ENCODE assay signal across 8 cellular contexts in genomic region chr18:59847491-59847846, GRCh38. TPM values are rescaled to one million over a fixed set of nuclear protein-coding genes. Genes with fewer than 3 reads are reported as not detected.
DNase-seq lines count a peak whose midpoint lies in the region; ATAC-seq and TF ChIP-seq lines count a peak whose summit lies in the region.
"Not testable (repeated sequence)": the region's sequence is repeated elsewhere in the genome, so short reads cannot be mapped to it uniquely, and the experiment has no call there.

No MANE protein-coding gene starts in this region.

- intact Hi-C loops in activated CD4-positive, alpha-beta T cell treated with anti-CD3 and anti-CD28 coated beads, Interleukin-2, amount 10 ng/mL, durations not matched to agents 24 days and 14 days (cut with micrococcal nuclease): loop anchor here (1.0 to 5.0 kb wide), 4 partner anchors 38 to 80 kb away; partner anchors contain the start of gene PMAIP1

- H3K4me3 Mint-ChIP-seq in activated CD4-positive, alpha-beta T cell treated with anti-CD3 and anti-CD28 coated beads, Interleukin-2, amount 10 ng/mL, durations not matched to agents 24 days and 14 days: peak overlapping the region; percentile 26
- not testable (repeated sequence) for H3K4me3 Mint-ChIP-seq in endodermal cell
- H3K4me3 Mint-ChIP-seq in stimulated activated naive CD8-positive, alpha-beta T cell treated with anti-CD3 and anti-CD28 coated beads, Interleukin-15, amount 100 ng/mL, for 72 hours: peak overlapping the region; percentile 50 to 51

- ATAC-seq in GM18870 (IDR thresholded peaks at IDR 0.05; ENCODE audit: unreplicated experiment) (peak; percentile 28), GM21381 (IDR thresholded peaks at IDR 0.05; ENCODE audit: unreplicated experiment) (peak; percentile 9), HG02623 (IDR thresholded peaks at IDR 0.05; ENCODE audit: unreplicated experiment) (peak; percentile 22), HG03064 (IDR thresholded peaks at IDR 0.05; ENCODE audit: low read depth, unreplicated experiment) (peak; percentile 25), HG03575 (IDR thresholded peaks at IDR 0.05; ENCODE audit: extremely low read depth, insufficient number of reproducible peaks, low FRiP score, unreplicated experiment) (peak; percentile 5)
- peak; percentile 60 for ATAC-seq in stimulated activated naive CD8-positive, alpha-beta T cell treated with anti-CD3 and anti-CD28 coated beads, Interleukin-15, amount 100 ng/mL, for 72 hours

- not testable (repeated sequence) for H3K9me3 Mint-ChIP-seq in activated CD4-positive, alpha-beta T cell treated with anti-CD3 and anti-CD28 coated beads, Interleukin-2, amount 10 ng/mL, durations not matched to agents 24 days and 14 days; endodermal cell; stimulated activated naive CD8-positive, alpha-beta T cell treated with anti-CD3 and anti-CD28 coated beads, Interleukin-15, amount 100 ng/mL, for 72 hours

- H3K27ac ChIP-seq in endodermal cell (ENCODE audit: low read depth, low read length): not testable (repeated sequence)

- H3K27me3 Mint-ChIP-seq in activated CD4-positive, alpha-beta T cell treated with anti-CD3 and anti-CD28 coated beads, Interleukin-2, amount 10 ng/mL, durations not matched to agents 24 days and 14 days; endodermal cell (ENCODE audit: insufficient read depth); stimulated activated naive CD8-positive, alpha-beta T cell treated with anti-CD3 and anti-CD28 coated beads, Interleukin-15, amount 100 ng/mL, for 72 hours: not testable (repeated sequence)

- DNase-seq in activated CD4-positive, alpha-beta T cell treated with anti-CD3 and anti-CD28 coated beads, Interleukin-2, amount 10 ng/mL, durations not matched to agents 24 days and 14 days; endodermal cell; stimulated activated naive CD8-positive, alpha-beta T cell treated with anti-CD3 and anti-CD28 coated beads, Interleukin-15, amount 100 ng/mL, for 72 hours: not testable (repeated sequence)

- H3K36me3 ChIP-seq in endodermal cell (ENCODE audit: control insufficient read depth, insufficient read depth, low read length): not testable (repeated sequence)

- not testable (repeated sequence) for H3K36me3 Mint-ChIP-seq in activated CD4-positive, alpha-beta T cell treated with anti-CD3 and anti-CD28 coated beads, Interleukin-2, amount 10 ng/mL, durations not matched to agents 24 days and 14 days (ENCODE audit: low read depth); endodermal cell (ENCODE audit: low read depth)

- H3K27me3 ChIP-seq in endodermal cell (ENCODE audit: control insufficient read depth, insufficient read depth, low read length, poor library complexity, severe bottlenecking): not testable (repeated sequence)

- 90 to 91% methylated on average over 4 to 5 of the region's 5 CpGs for WGBS in endodermal cell (ENCODE audit: insufficient coverage in 1 of 2, insufficient read length in 1 of 2), 2 experiments

- H3K9ac ChIP-seq in endodermal cell (ENCODE audit: extremely low read depth, low read length, poor library complexity, severe bottlenecking): not testable (repeated sequence)

- not testable (repeated sequence) for H3K9me3 ChIP-seq in endodermal cell (ENCODE audit: control insufficient read depth, low read length)

- H3K4me1 ChIP-seq in endodermal cell (ENCODE audit: control insufficient read depth, insufficient read depth, low read length): not testable (repeated sequence)

- H3K27ac Mint-ChIP-seq in activated CD4-positive, alpha-beta T cell treated with anti-CD3 and anti-CD28 coated beads, Interleukin-2, amount 10 ng/mL, durations not matched to agents 24 days and 14 days: peak overlapping the region; percentile 91
- H3K27ac Mint-ChIP-seq in endodermal cell: peak overlapping the region; percentile 30
- peak overlapping the region; percentile 91 to 98 for H3K27ac Mint-ChIP-seq in stimulated activated naive CD8-positive, alpha-beta T cell treated with anti-CD3 and anti-CD28 coated beads, Interleukin-15, amount 100 ng/mL, for 72 hours

- H3K4me3 ChIP-seq in endodermal cell (ENCODE audit: low read length): not testable (repeated sequence)

- TF ChIP-seq CTCF in endodermal cell (conservative IDR thresholded peaks at IDR 0.05): not testable (repeated sequence)

- peaks cover 21% of the 10 kb centered on the region for H3K4me1 Mint-ChIP-seq in activated CD4-positive, alpha-beta T cell treated with anti-CD3 and anti-CD28 coated beads, Interleukin-2, amount 10 ng/mL, durations not matched to agents 24 days and 14 days
- peaks cover 14% of the 10 kb centered on the region for H3K4me1 Mint-ChIP-seq in endodermal cell
- H3K4me1 Mint-ChIP-seq in stimulated activated naive CD8-positive, alpha-beta T cell treated with anti-CD3 and anti-CD28 coated beads, Interleukin-15, amount 100 ng/mL, for 72 hours: peaks cover 18% of the 10 kb centered on the region

RNA-seq across cellular contexts. Expression of gene PMAIP1, which starts 52.3 kb away (rescaled TPM):
- total RNA-seq in activated CD4-positive, alpha-beta T cell treated with anti-CD3 and anti-CD28 coated beads, Interleukin-2, amount 10 ng/mL, durations not matched to agents 24 days and 14 days: 52.5 and 54.6 TPM in 2 replicates
- 100 to 1,000 TPM in 1 of 2 donors, 10 to 100 TPM in 1; 56.6 to 106 TPM for total RNA-seq in endodermal cell
- 17.2 TPM for polyA plus RNA-seq in endodermal cell (2013, experiment 1 of 2)
- polyA plus RNA-seq in endodermal cell (2013, experiment 2 of 2): 10.3 TPM

Comparison
In these comparisons a context has a peak if more than half of its experiments do, and no peak if none do; other contexts are left out.
1. ATAC-seq: peak in every context shown above with its lines; median percentile 60 in stimulated activated naive CD8-positive, alpha-beta T cell treated with anti-CD3 and anti-CD28 coated beads, Interleukin-15, amount 100 ng/mL, for 72 hours; 28 in GM18870; 25 in HG03064; 22 in HG02623; 9 in GM21381; 5 in HG03575.
2. H3K27ac Mint-ChIP-seq: peak in every context shown above with its lines; median percentile 94 in stimulated activated naive CD8-positive, alpha-beta T cell treated with anti-CD3 and anti-CD28 coated beads, Interleukin-15, amount 100 ng/mL, for 72 hours; 91 in activated CD4-positive, alpha-beta T cell treated with anti-CD3 and anti-CD28 coated beads, Interleukin-2, amount 10 ng/mL, durations not matched to agents 24 days and 14 days; 30 in endodermal cell.